19 cellular contexts compared by ENCODE assay signal in genomic region chr4:33890841-33891240, GRCh38.
"Had no signal": no experiment of that assay in that cellular context is flagged by ENCODE, and none has a peak within 500 bp of the region (broad histone marks: within the 10 kb centered on the region; RNA-seq: fewer than 3 reads in every experiment).

No MANE protein-coding gene starts in this region.

- H3K36me3 ChIP-seq: esophagus muscularis mucosa, gastrocnemius medialis, heart right ventricle, neutrophil, right lobe of liver had no signal

- DNase-seq: effector memory CD4-positive, alpha-beta T cell; gastrocnemius medialis; heart right ventricle; hypothalamus; kidney glomerular epithelial cell; mesendoderm; naive thymus-derived CD8-positive, alpha-beta T cell; psoas muscle; retina; right lobe of liver; stimulated activated CD4-positive, alpha-beta T cell treated with anti-CD3 and anti-CD28 coated beads, Interleukin-2, amount 100 ng/mL, for 24 hours; stimulated activated CD4-positive, alpha-beta T cell treated with anti-CD3 and anti-CD28 coated beads, Interleukin-4, amount 100 ng/mL, for 4 hours; stimulated activated naive CD4-positive, alpha-beta T cell; trophoblast cell had no signal

- H3K27me3 ChIP-seq: esophagus muscularis mucosa, gastrocnemius medialis, heart right ventricle, neutrophil, right lobe of liver had no signal

- H3K9me3 ChIP-seq: esophagus muscularis mucosa, gastrocnemius medialis, heart right ventricle, neutrophil, psoas muscle had no signal

- ATAC-seq: gastrocnemius medialis; heart right ventricle; naive thymus-derived CD8-positive, alpha-beta T cell; psoas muscle; right lobe of liver had no signal

- H3K4me3 ChIP-seq: coronary artery, esophagus muscularis mucosa, gastrocnemius medialis, heart right ventricle, psoas muscle, right lobe of liver, skin epidermis had no signal

- H3K27ac ChIP-seq: coronary artery, epithelial cell of prostate, esophagus muscularis mucosa, gastrocnemius medialis, heart right ventricle, neutrophil, psoas muscle, right lobe of liver, skin epidermis had no signal

- H3K4me1 ChIP-seq: esophagus muscularis mucosa, gastrocnemius medialis, heart right ventricle, psoas muscle, right lobe of liver had no signal
